ENCODE assay signal across 15 cellular contexts in genomic region chr17:53353919-53354351, GRCh38.
DNase-seq lines count a peak whose midpoint lies in the region; ATAC-seq and TF ChIP-seq lines count a peak whose summit lies in the region.
"Had no signal": no experiment of that assay in that cellular context is flagged by ENCODE, and none has a peak within 500 bp of the region (broad histone marks: within the 10 kb centered on the region; RNA-seq: fewer than 3 reads in every experiment).

No MANE protein-coding gene starts in this region.

- WGBS in tibial nerve, 2 donors = 29 to 37% methylated on average over 3 of the region's 3 CpGs

- TF ChIP-seq POLR2A in tibial nerve (IDR thresholded peaks at IDR 0.05) = no peak

- no peaks in the 10 kb centered on the region for H3K36me3 ChIP-seq in tibial nerve
- H3K36me3 ChIP-seq: cardiac muscle cell had no signal

- no peak for TF ChIP-seq CTCF in tibial nerve (IDR thresholded peaks at IDR 0.05)

- no peak overlapping the region for H3K27ac ChIP-seq in tibial nerve
- H3K27ac ChIP-seq: cardiac muscle cell had no signal

- DNase-seq in DMS153 treated with DMSO at 0.1 percent for 48 hours (lab: John Stamatoyannopoulos, UW; ENCODE audit: unreplicated experiment) (peak; percentile 19), NCI-H2081 treated with DMSO at 0.1 percent for 48 hours (lab: John Stamatoyannopoulos, UW) (peak; percentile 79), astrocyte of the hippocampus (ENCODE audit: low read depth, low spot score) (peak; percentile 63), medulla oblongata (ENCODE audit: extremely low spot score) (peak; percentile 48), tibial nerve (ENCODE audit: low spot score in 2 of 2) (no peak), GDM1 (lab: John Stamatoyannopoulos, UW) (no peak)
- DNase-seq in activated naive CD4-positive, alpha-beta T cell treated with Interleukin-2 at 50 U/mL for 16 hours = no peak
- DNase-seq: activated CD4-positive, alpha-beta T cell treated with anti-CD3 and anti-CD28 coated beads for 36 hours; DND-41; erythroblast; NCI-H1417 treated with DMSO at 0.1 percent for 48 hours; stimulated activated naive CD8-positive, alpha-beta T cell treated with anti-CD3 and anti-CD28 coated beads, Interleukin-15, amount 100 ng/mL, for 72 hours; T-helper 1 cell had no signal

- no peak overlapping the region for H3K4me3 ChIP-seq in tibial nerve
- H3K4me3 ChIP-seq: cardiac muscle cell had no signal

- peaks cover 0 to 2% of the 10 kb centered on the region in 2 donors for H3K27me3 ChIP-seq in tibial nerve
- H3K27me3 ChIP-seq: cardiac muscle cell had no signal

- H3K9me3 ChIP-seq in tibial nerve = no peaks in the 10 kb centered on the region

- no peak for TF ChIP-seq EP300 in tibial nerve (IDR thresholded peaks at IDR 0.05)

- no peak for ATAC-seq in GM19023 (IDR thresholded peaks at IDR 0.05; ENCODE audit: unreplicated experiment)
- ATAC-seq: activated CD4-positive, alpha-beta T cell treated with anti-CD3 and anti-CD28 coated beads for 36 hours; stimulated activated naive CD8-positive, alpha-beta T cell treated with anti-CD3 and anti-CD28 coated beads, Interleukin-15, amount 100 ng/mL, for 72 hours had no signal

- no peaks in the 10 kb centered on the region for H3K4me1 ChIP-seq in tibial nerve

Comparison
In these comparisons a context has a peak if more than half of its experiments do, and no peak if none do; other contexts are left out.
1. DNase-seq: peak in DMS153 treated with DMSO at 0.1 percent for 48 hours (single experiment), NCI-H2081 treated with DMSO at 0.1 percent for 48 hours (single experiment), astrocyte of the hippocampus (single experiment) and medulla oblongata (single experiment); none in tibial nerve (0 of 2), GDM1 (single experiment) and activated naive CD4-positive, alpha-beta T cell treated with Interleukin-2 at 50 U/mL for 16 hours (single experiment).